Comparison of ENCODE assay signal across 16 cellular contexts in genomic region chr3:95351158-95351557, GRCh38.
"Had no signal": no experiment of that assay in that cellular context is flagged by ENCODE, and none has a peak within 500 bp of the region (broad histone marks: within the 10 kb centered on the region; RNA-seq: fewer than 3 reads in every experiment).

No MANE protein-coding gene starts in this region.

- DNase-seq: activated CD4-positive, alpha-beta T cell treated with anti-CD3 and anti-CD28 coated beads, Interleukin-2, amount 50 U/mL, for 1 hour; activated CD8-positive, alpha-beta memory T cell treated with anti-CD3 and anti-CD28 coated beads for 24 hours; activated naive CD4-positive, alpha-beta T cell; activated naive CD8-positive, alpha-beta T cell treated with anti-CD3 and anti-CD28 coated beads, Interleukin-2, amount 10 ng/mL, durations not matched to agents 7 days and 5 days; islet precursor cell; mesenchymal stem cell; nucleus accumbens; posterior cingulate gyrus; retina had no signal

- H3K4me3 ChIP-seq: coronary artery, hepatocyte had no signal

- ATAC-seq: activated CD4-positive, CD25-positive, alpha-beta regulatory T cell treated with anti-CD3 and anti-CD28 coated beads, Interleukin-2, amount 50 U/mL, for 24 hours; esophagus mucosa; left lobe of liver; natural killer cell treated with Interleukin-12 subunit alpha and Interleukin-12 subunit beta and Interleukin-15 and Interleukin-18, amount 100 ng/mL, for 72 hours; stimulated activated memory B cell treated with anti-CD40 and anti-IgM and Interleukin-4, amounts not matched to agents 10 μg/mL and 1 μg/mL and 100 μg/mL, for 72 hours had no signal
